In the genomic region with DNA sequence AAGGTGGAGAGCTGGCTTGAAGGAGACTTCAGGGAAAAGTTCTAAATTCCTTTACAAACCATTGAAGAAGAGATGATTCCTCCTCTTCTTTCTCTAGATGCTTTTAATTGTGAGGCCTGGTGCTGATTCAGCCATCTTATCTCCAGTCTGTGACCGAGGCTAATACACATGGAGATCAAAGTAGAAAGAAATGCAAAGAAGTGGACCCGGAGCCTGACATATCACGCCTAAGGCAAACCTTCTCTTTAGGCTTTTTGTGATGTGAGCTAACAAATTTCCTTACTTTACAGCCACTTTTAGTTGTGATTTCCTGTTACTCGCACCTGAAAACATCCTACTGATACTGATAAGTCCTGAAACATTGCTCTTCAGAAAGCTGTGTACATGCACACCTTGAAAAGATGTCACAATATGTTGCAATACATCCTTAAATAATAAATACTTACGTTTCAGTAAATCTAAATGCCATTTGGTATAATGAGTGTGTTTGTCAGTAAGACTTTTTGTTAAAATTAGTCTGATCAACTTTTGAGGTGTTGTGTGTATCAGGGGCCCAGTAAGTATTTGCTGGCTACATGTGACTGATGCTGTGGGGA, we compare ENCODE assay signal across 23 cellular contexts.
"Had no signal": no experiment of that assay in that cellular context is flagged by ENCODE, and none has a peak within 500 bp of the region (broad histone marks: within the 10 kb centered on the region; RNA-seq: fewer than 3 reads in every experiment).

No MANE protein-coding gene starts in this region.

- H3K4me2 ChIP-seq: hepatocyte had no signal

- FAIRE-seq: colon, endothelial cell of umbilical vein, frontal cortex, kidney had no signal

- H3K27me3 ChIP-seq: esophagus muscularis mucosa, foreskin keratinocyte, gastroesophageal sphincter, heart left ventricle, hepatocyte, left lung had no signal

- H3K36me3 ChIP-seq: esophagus muscularis mucosa, gastroesophageal sphincter, heart left ventricle, left lung, lower lobe of right lung had no signal

- H3K4me3 ChIP-seq: coronary artery, dorsolateral prefrontal cortex, esophagus muscularis mucosa, gastroesophageal sphincter, heart left ventricle, hepatocyte, left lung, lower lobe of right lung had no signal

- H3K27ac ChIP-seq: coronary artery, dorsolateral prefrontal cortex, esophagus muscularis mucosa, foreskin keratinocyte, gastroesophageal sphincter, heart left ventricle, hepatocyte, left lung, lower lobe of right lung had no signal

- H3K4me1 ChIP-seq: esophagus muscularis mucosa, foreskin keratinocyte, gastroesophageal sphincter, heart left ventricle, left lung, lower lobe of right lung had no signal

- ATAC-seq: foreskin keratinocyte, gastroesophageal sphincter, heart left ventricle, left lung, left ventricle myocardium superior, lower lobe of right lung had no signal

- H3K9me3 ChIP-seq: esophagus muscularis mucosa, gastroesophageal sphincter, heart left ventricle, left lung, lower lobe of right lung had no signal

- H3K79me2 ChIP-seq: hepatocyte had no signal

- DNase-seq: dermis blood vessel endothelial cell; dorsolateral prefrontal cortex; effector CD4-positive, alpha-beta T cell; effector memory CD4-positive, alpha-beta T cell; foreskin keratinocyte; heart left ventricle; hypothalamus; immature natural killer cell; islet precursor cell; kidney; kidney glomerular epithelial cell; left lung; left ventricle myocardium superior; lower lobe of right lung; mesenchymal stem cell; midbrain had no signal

- H2AFZ ChIP-seq: hepatocyte had no signal
